Comparison of ENCODE assay signal across 12 cellular contexts in genomic region chr6:39301606-39302005, GRCh38. TPM values are rescaled to one million over a fixed set of nuclear protein-coding genes. Genes with fewer than 3 reads are reported as not detected.
DNase-seq lines count a peak whose midpoint lies in the region; ATAC-seq and TF ChIP-seq lines count a peak whose summit lies in the region.
"Had no signal": no experiment of that assay in that cellular context is flagged by ENCODE, and none has a peak within 500 bp of the region (broad histone marks: within the 10 kb centered on the region; RNA-seq: fewer than 3 reads in every experiment).

No MANE protein-coding gene starts in this region.

- H3K36me3 Mint-ChIP-seq in effector memory CD8-positive, alpha-beta T cell (ENCODE audit: insufficient read depth), result no peaks in the 10 kb centered on the region
- no peaks in the 10 kb centered on the region for H3K36me3 Mint-ChIP-seq in osteocyte (ENCODE audit: unreplicated experiment)

- TF ChIP-seq CTCF in GM06990 (IDR thresholded peaks at IDR 0.05; ENCODE audit: insufficient read depth, low read length, poor library complexity, severe bottlenecking) (peak; percentile 61), astrocyte of the cerebellum (IDR thresholded peaks at IDR 0.05; ENCODE audit: low read depth, low read length, missing control alignments) (peak; percentile 28), osteocyte (IDR thresholded peaks at IDR 0.05) (no peak)

- in situ Hi-C loops in astrocyte of the cerebellum (cut with HindIII; ENCODE audit: low sequenced_read_pairs), result no loop called here

- DNase-seq in GM06990 (ENCODE audit: extremely low read depth, insufficient read length) (no peak), astrocyte of the cerebellum (ENCODE audit: low read depth) (no peak), myocyte (ENCODE audit: low read depth) (peak; percentile 5), osteocyte (ENCODE audit: extremely low spot score, unreplicated experiment) (no peak), aorta (no peak)
- no peak for DNase-seq in effector memory CD8-positive, alpha-beta T cell
- DNase-seq in stimulated activated CD4-positive, alpha-beta T cell treated with anti-CD3 and anti-CD28 coated beads, Interleukin-12 subunit alpha, Interleukin-12 subunit beta, amount 100 ng/mL, for 4 hours, result no peak
- DNase-seq: NCI-H2171 had no signal

- no peak for TF ChIP-seq EP300 in Ishikawa (IDR thresholded peaks at IDR 0.05; ENCODE audit: borderline replicate concordance)

- H3K27me3 ChIP-seq in GM06990 (replicated peaks; ENCODE audit: control insufficient read depth, insufficient read depth, low read length), result no peaks in the 10 kb centered on the region; the same call in 1 of the 2 replicates
- no peaks in the 10 kb centered on the region for H3K27me3 ChIP-seq in aorta (ENCODE audit: control insufficient read depth in 1 of 2, insufficient read depth in 2 of 2, low read length in 1 of 2)

- 50 to 56% methylated on average over 7 of the region's 7 CpGs for WGBS in aorta, 2 donors

- peaks cover 5 to 9% of the 10 kb centered on the region in 2 donors for H3K4me1 Mint-ChIP-seq in effector memory CD8-positive, alpha-beta T cell (ENCODE audit: low read depth in 2 of 2)
- H3K4me1 Mint-ChIP-seq in osteocyte (ENCODE audit: unreplicated experiment), result peaks cover 8% of the 10 kb centered on the region

- H3K4me3 ChIP-seq in GM06990 (replicated peaks; ENCODE audit: low read depth, low read length) (no peak overlapping the region), astrocyte of the cerebellum (ENCODE audit: low read depth, low read length) (no peak overlapping the region), aorta (ENCODE audit: low read length in 2 of 2) (no peak overlapping the region)
- H3K4me3 ChIP-seq: prostate gland had no signal

- H3K4me3 Mint-ChIP-seq in effector memory CD8-positive, alpha-beta T cell, result no peak overlapping the region
- no peak overlapping the region for H3K4me3 Mint-ChIP-seq in osteocyte (ENCODE audit: unreplicated experiment)

- H3K9me3 Mint-ChIP-seq in effector memory CD8-positive, alpha-beta T cell, result no peaks in the 10 kb centered on the region
- H3K9me3 Mint-ChIP-seq in osteocyte (ENCODE audit: unreplicated experiment), result no peaks in the 10 kb centered on the region

- ATAC-seq in effector memory CD8-positive, alpha-beta T cell (replicated peaks), result no peak
- no peak for ATAC-seq in aorta (ENCODE audit: low FRiP score)

- intact Hi-C loops in aorta (cut with DNase I), result loop anchor here (10.0 kb wide), 2 partner anchors 327 to 427 kb away; no protein-coding TSS in a partner anchor

- no peaks in the 10 kb centered on the region for H3K4me1 ChIP-seq in aorta (ENCODE audit: control insufficient read depth in 1 of 2, insufficient read depth in 2 of 2, low read length in 2 of 2)
- H3K4me1 ChIP-seq: prostate gland had no signal

- H3K36me3 ChIP-seq in GM06990 (ENCODE audit: control insufficient read depth, insufficient read depth, low read length) (no peaks in the 10 kb centered on the region), aorta (ENCODE audit: control insufficient read depth in 1 of 2, insufficient read depth in 2 of 2, low read length in 1 of 2) (no peaks in the 10 kb centered on the region)
- H3K36me3 ChIP-seq: prostate gland had no signal

- TF ChIP-seq RAD21 in Ishikawa (IDR thresholded peaks at IDR 0.05; ENCODE audit: low read depth), result peak; percentile 56

- H3K27me3 Mint-ChIP-seq in effector memory CD8-positive, alpha-beta T cell, result peaks cover 9 to 28% of the 10 kb centered on the region in 2 donors
- peaks cover 10% of the 10 kb centered on the region for H3K27me3 Mint-ChIP-seq in osteocyte (ENCODE audit: unreplicated experiment)

- no peak overlapping the region for H3K27ac Mint-ChIP-seq in effector memory CD8-positive, alpha-beta T cell
- no peak overlapping the region for H3K27ac Mint-ChIP-seq in osteocyte (ENCODE audit: unreplicated experiment)

- no peaks in the 10 kb centered on the region for H3K9me3 ChIP-seq in aorta (ENCODE audit: control insufficient read depth, low read length)
- H3K9me3 ChIP-seq: prostate gland had no signal

- H3K27ac ChIP-seq in aorta (ENCODE audit: low read depth in 1 of 2, low read length in 2 of 2), result no peak overlapping the region
- H3K27ac ChIP-seq: prostate gland had no signal

TF ChIP-seq in Ishikawa, 13 proteins besides CTCF, POLR2A, EP300 and RAD21:
- TF ChIP-seq EGR1 (IDR thresholded peaks at IDR 0.05) (0 out of 2 replicates have a peak, but pooled peaks have one; percentile 19), NFIC (IDR thresholded peaks at IDR 0.05) (peak; percentile 25; the same call in 1 of the 2 replicates), MAX (IDR thresholded peaks at IDR 0.05) (no peak)

RNA-seq across cellular contexts. Expression of gene KCNK17, which starts 12.6 kb away (rescaled TPM):
- total RNA-seq in myocyte, result not detected in 2 replicates
- not detected for polyA plus RNA-seq in myocyte (2012)
- not detected in 2 replicates for total RNA-seq in osteocyte
- 10 to 100 TPM in 1 of 2 donors, 1 to 10 TPM in 1; 1.6 to 10.4 TPM for total RNA-seq in aorta
- 10 to 100 TPM in 1 of 2 donors, 1 to 10 TPM in 1; 3.0 to 12.8 TPM for polyA plus RNA-seq in aorta
- total RNA-seq: dermis microvascular lymphatic vessel endothelial cell; T-helper 1 cell treated with Interleukin-12 subunit alpha and Interleukin-12 subunit beta and Interleukin-4 antibody, amounts not matched to agents 30 ng/mL and 1 ng/mL, for 36 hours had no signal

RNA-seq across cellular contexts. Expression of gene KCNK16, which starts 20.9 kb away (rescaled TPM):
- total RNA-seq in myocyte (not detected in 2 replicates), osteocyte (not detected in 2 replicates), aorta (not detected)
- polyA plus RNA-seq in myocyte (2012), result not detected
- polyA plus RNA-seq in aorta, result not detected
- total RNA-seq: dermis microvascular lymphatic vessel endothelial cell; prostate gland; T-helper 1 cell treated with Interleukin-12 subunit alpha and Interleukin-12 subunit beta and Interleukin-4 antibody, amounts not matched to agents 30 ng/mL and 1 ng/mL, for 36 hours had no signal
